In genomic region chr17:45235071-45236001, GRCh38 we compare ENCODE assay signal across 1 cellular context.
TF ChIP-seq lines count a peak whose summit lies in the region.

No MANE protein-coding gene starts in this region.

TF ChIP-seq in H1, 55 proteins besides CTCF, POLR2A, EP300 and RAD21:
- TF ChIP-seq CHD2 (IDR thresholded peaks at IDR 0.05; ENCODE audit: low read length), result no peak
- peak; percentile 40; the same call in 1 of the 2 replicates for TF ChIP-seq USF2 (IDR thresholded peaks at IDR 0.05; ENCODE audit: low read length)
- no peak for TF ChIP-seq KDM1A (IDR thresholded peaks at IDR 0.05; ENCODE audit: borderline replicate concordance, low read length)
- peak; percentile 47; the same call in 1 of the 2 replicates for TF ChIP-seq GABPA (IDR thresholded peaks at IDR 0.05; ENCODE audit: borderline replicate concordance, insufficient read depth, low read length)
- no peak for TF ChIP-seq MAFK (IDR thresholded peaks at IDR 0.05; ENCODE audit: low read depth, low read length)
- no peak for TF ChIP-seq PHF8 (conservative IDR thresholded peaks at IDR 0.05; ENCODE audit: low read depth, low read length)
- no peak for TF ChIP-seq SP2 (IDR thresholded peaks at IDR 0.05; ENCODE audit: low read length)
- TF ChIP-seq HDAC2 (IDR thresholded peaks at IDR 0.05; ENCODE audit: borderline replicate concordance in 1 of 2, low read depth in 2 of 2, low read length in 2 of 2), result no peak
- no peak for TF ChIP-seq SP1 (IDR thresholded peaks at IDR 0.05; ENCODE audit: low read depth, low read length)
- no peak for TF ChIP-seq JUND (IDR thresholded peaks at IDR 0.05; ENCODE audit: low read length)
- TF ChIP-seq CHD1 (IDR thresholded peaks at IDR 0.05; ENCODE audit: low read depth, low read length), result no peak
- TF ChIP-seq NANOG (IDR thresholded peaks at IDR 0.05; ENCODE audit: insufficient read depth, low read depth, low read length, poor library complexity, severe bottlenecking), result no peak
- TF ChIP-seq CHD7 (IDR thresholded peaks at IDR 0.05; ENCODE audit: insufficient replicate concordance, low read length), result no peak
- no peak for TF ChIP-seq SUZ12 (IDR thresholded peaks at IDR 0.05; ENCODE audit: low read length)
- TF ChIP-seq EZH2 (IDR thresholded peaks at IDR 0.05; ENCODE audit: low read depth, low read length, severe bottlenecking), result no peak
- TF ChIP-seq JUN (IDR thresholded peaks at IDR 0.05; ENCODE audit: low read depth, low read length), result no peak
- TF ChIP-seq RNF2 (IDR thresholded peaks at IDR 0.05; ENCODE audit: borderline replicate concordance, low read depth, low read length, missing control alignments, poor library complexity, severe bottlenecking), result no peak
- no peak for TF ChIP-seq SIX5 (IDR thresholded peaks at IDR 0.05; ENCODE audit: low read depth, low read length)
- TF ChIP-seq NRF1 (IDR thresholded peaks at IDR 0.05; ENCODE audit: low read depth, low read length), result no peak
- TF ChIP-seq TAF1 (IDR thresholded peaks at IDR 0.05; ENCODE audit: low read depth, low read length), result no peak
- TF ChIP-seq MAX (IDR thresholded peaks at IDR 0.05), result no peak
- 0 out of 2 replicates have a peak, but pooled peaks have one; percentile 7 for TF ChIP-seq CREB1 (IDR thresholded peaks at IDR 0.05)
- no peak for TF ChIP-seq CBX5 (IDR thresholded peaks at IDR 0.05; ENCODE audit: low read depth, low read length)
- no peak for TF ChIP-seq GTF2F1 (IDR thresholded peaks at IDR 0.05; ENCODE audit: borderline replicate concordance, low read depth, low read length)
- no peak for TF ChIP-seq TEAD4 (IDR thresholded peaks at IDR 0.05; ENCODE audit: low read depth, low read length)
- TF ChIP-seq CTBP2 (IDR thresholded peaks at IDR 0.05; ENCODE audit: borderline replicate concordance, insufficient read depth, insufficient read length, low read length), result no peak
- peak; percentile 18; the same call in 1 of the 2 replicates for TF ChIP-seq YY1 (IDR thresholded peaks at IDR 0.05; ENCODE audit: low read depth, low read length)
- TF ChIP-seq RBBP5 (IDR thresholded peaks at IDR 0.05; ENCODE audit: borderline replicate concordance, low read depth, low read length), result no peak
- no peak for TF ChIP-seq TAF7 (optimal IDR thresholded peaks at IDR 0.05; ENCODE audit: borderline replicate concordance, low read depth, low read length)
- TF ChIP-seq HDAC6 (IDR thresholded peaks at IDR 0.05; ENCODE audit: low read depth, low read length), result no peak
- no peak for TF ChIP-seq KDM5A (IDR thresholded peaks at IDR 0.05; ENCODE audit: low read length)
- TF ChIP-seq BRCA1 (IDR thresholded peaks at IDR 0.05; ENCODE audit: low read depth, low read length), result no peak
- TF ChIP-seq ATF2 (IDR thresholded peaks at IDR 0.05; ENCODE audit: low read length), result no peak
